In genomic region chr6:30688569-30688968, GRCh38 we compare ENCODE assay signal across 10 cellular contexts. TPM values are rescaled to one million over a fixed set of nuclear protein-coding genes. Genes with fewer than 3 reads are reported as not detected.
DNase-seq lines count a peak whose midpoint lies in the region; ATAC-seq and TF ChIP-seq lines count a peak whose summit lies in the region.
"Had no signal": no experiment of that assay in that cellular context is flagged by ENCODE, and none has a peak within 500 bp of the region (broad histone marks: within the 10 kb centered on the region; RNA-seq: fewer than 3 reads in every experiment).

No MANE protein-coding gene starts in this region.

- H3K36me3 ChIP-seq in heart right ventricle, result no peaks in the 10 kb centered on the region
- H3K36me3 ChIP-seq in lung (ENCODE audit: control insufficient read depth in 2 of 2, insufficient read depth in 2 of 2, low read length in 2 of 2), result peaks cover 0 to 1% of the 10 kb centered on the region in 2 donors
- no peaks in the 10 kb centered on the region for H3K36me3 ChIP-seq in urinary bladder (ENCODE audit: insufficient read depth)

- H3K27me3 ChIP-seq in heart right ventricle (no peaks in the 10 kb centered on the region), lung (ENCODE audit: control insufficient read depth, insufficient read depth) (no peaks in the 10 kb centered on the region)

- TF ChIP-seq CTCF in heart right ventricle (IDR thresholded peaks at IDR 0.05) (no peak), lung (IDR thresholded peaks at IDR 0.05; ENCODE audit: control extremely low read depth, extremely low read depth) (no peak), GM13976 (IDR thresholded peaks at IDR 0.05; ENCODE audit: borderline replicate concordance, control extremely low read depth, extremely low read depth, insufficient read depth, missing control alignments) (no peak)

- H3K4me3 ChIP-seq in heart right ventricle (peak overlapping the region; percentile 44 to 90 (median 80)), lung (no peak overlapping the region), urinary bladder (ENCODE audit: low read depth, low read length) (no peak overlapping the region)

- DNase-seq in heart right ventricle (no peak), Right ventricle myocardium superior (no peak), lung (ENCODE audit: low spot score) (no peak), GM19240 (ENCODE audit: insufficient read length, low spot score) (no peak), DMS153 (lab: John Stamatoyannopoulos, UW) (no peak), GM13976 (ENCODE audit: low spot score) (no peak)
- no peak for DNase-seq in activated naive CD8-positive, alpha-beta T cell treated with anti-CD3 and anti-CD28 coated beads for 36 hours
- DNase-seq: effector CD8-positive, alpha-beta T cell; SW 1271 had no signal

- WGBS in heart right ventricle, 2 donors, result 72 to 84% methylated on average over 9 of the region's 9 CpGs
- 92% methylated on average over 9 of the region's 9 CpGs for WGBS in lung, 2 donors
- 83% methylated on average over 9 of the region's 9 CpGs for WGBS in urinary bladder

- H3K27ac ChIP-seq in heart right ventricle (peak overlapping the region; percentile 94 to 100 (median 98)), lung (ENCODE audit: low read depth in 1 of 2, low read length in 1 of 2) (peak overlapping the region; percentile 95 to 98), urinary bladder (ENCODE audit: low read depth) (peak overlapping the region; percentile 98)

- intact Hi-C loops in heart right ventricle (cut with DNase I), result loop anchor here in 2 of 10 donors (5.0 to 10.0 kb wide), 2 partner anchors 71 to 196 kb away; partner anchors contain the start of genes DDR1 (in 1 of the 2), MRPS18B (in 1 of the 2) and PPP1R10 (in 1 of the 2)
- intact Hi-C loops in Right ventricle myocardium superior (cut with DNase I), result no loop called here

- no peaks in the 10 kb centered on the region for H3K27me3 Mint-ChIP-seq in activated naive CD8-positive, alpha-beta T cell treated with anti-CD3 and anti-CD28 coated beads for 36 hours

- H3K4me1 ChIP-seq in heart right ventricle, result peaks cover 17 to 65% (median 44%) of the 10 kb centered on the region in 9 donors
- H3K4me1 ChIP-seq in lung (ENCODE audit: control insufficient read depth in 2 of 2, insufficient read depth in 2 of 2, low read length in 2 of 2), result peaks cover 0 to 3% of the 10 kb centered on the region in 2 donors
- no peaks in the 10 kb centered on the region for H3K4me1 ChIP-seq in urinary bladder (ENCODE audit: insufficient read depth)

- ATAC-seq in heart right ventricle, result no peak
- ATAC-seq in Right ventricle myocardium superior (ENCODE audit: poor library complexity), result no peak
- no peak for ATAC-seq in lung (ENCODE audit: insufficient read depth, low FRiP score)

- peak overlapping the region; percentile 95 for H3K4me3 Mint-ChIP-seq in activated naive CD8-positive, alpha-beta T cell treated with anti-CD3 and anti-CD28 coated beads for 36 hours

- peak overlapping the region; percentile 22 for H3K27ac Mint-ChIP-seq in activated naive CD8-positive, alpha-beta T cell treated with anti-CD3 and anti-CD28 coated beads for 36 hours

- no peaks in the 10 kb centered on the region for H3K9me3 Mint-ChIP-seq in activated naive CD8-positive, alpha-beta T cell treated with anti-CD3 and anti-CD28 coated beads for 36 hours

- peaks cover 34% of the 10 kb centered on the region for H3K4me1 Mint-ChIP-seq in activated naive CD8-positive, alpha-beta T cell treated with anti-CD3 and anti-CD28 coated beads for 36 hours

- in situ Hi-C loops in GM13976 (cut with MboI; ENCODE audit: low sequenced_read_pairs, unreplicated experiment), result no loop called here

- peaks cover 33% of the 10 kb centered on the region for H3K36me3 Mint-ChIP-seq in activated naive CD8-positive, alpha-beta T cell treated with anti-CD3 and anti-CD28 coated beads for 36 hours

- no peaks in the 10 kb centered on the region for H3K9me3 ChIP-seq in heart right ventricle
- H3K9me3 ChIP-seq in lung (ENCODE audit: control insufficient read depth in 2 of 2, insufficient read depth in 1 of 2, low read length in 1 of 2), result no peaks in the 10 kb centered on the region

RNA-seq across cellular contexts. Expression of gene PPP1R18, which starts 2.1 kb away (rescaled TPM):
- 10 to 100 TPM in 9 of 10 donors, 1 to 10 TPM in 1; 8.2 to 47.7 (median 16.4) TPM for total RNA-seq in heart right ventricle
- 10 to 100 TPM; 24.5 to 35.4 TPM for polyA plus RNA-seq in heart right ventricle
- 13.4 TPM for total RNA-seq in Right ventricle myocardium superior
- 100 to 1,000 TPM; 102 to 106 TPM for total RNA-seq in activated naive CD8-positive, alpha-beta T cell treated with anti-CD3 and anti-CD28 coated beads for 36 hours
- 10 to 100 TPM; 28.2 to 63.9 TPM for total RNA-seq in lung
- polyA plus RNA-seq in lung, result 100 to 1,000 TPM in 1 of 2 donors, 10 to 100 TPM in 1; 69.3 to 155 TPM
- total RNA-seq in urinary bladder, result 32.7 TPM
- polyA plus RNA-seq in urinary bladder, result 81.9 TPM

RNA-seq across cellular contexts. Expression of gene NRM, which starts 2.2 kb away (rescaled TPM):
- total RNA-seq in heart right ventricle (1 to 10 TPM; 1.6 to 7.1 (median 3.1) TPM), Right ventricle myocardium superior (3.2 TPM), lung (10 to 100 TPM in 1 of 2 donors, 1 to 10 TPM in 1; 5.1 to 15.9 TPM), urinary bladder (7.0 TPM)
- polyA plus RNA-seq in heart right ventricle (10 to 100 TPM; 10.4 to 11.6 TPM), lung (10 to 100 TPM; 16.0 to 18.7 TPM), urinary bladder (20.3 TPM)
- total RNA-seq in activated naive CD8-positive, alpha-beta T cell treated with anti-CD3 and anti-CD28 coated beads for 36 hours, result 10 to 100 TPM; 19.7 to 20.2 TPM

RNA-seq across cellular contexts. Expression of gene DHX16, which starts 15.8 kb away (rescaled TPM):
- total RNA-seq in heart right ventricle (10 to 100 TPM; 15.9 to 22.9 (median 20.9) TPM), Right ventricle myocardium superior (20.5 TPM), lung (10 to 100 TPM; 28.7 to 31.7 TPM), urinary bladder (16.8 TPM)
- polyA plus RNA-seq in heart right ventricle (10 to 100 TPM; 27.1 to 28.6 TPM), lung (10 to 100 TPM; 23.4 to 31.4 TPM), urinary bladder (29.5 TPM)
- total RNA-seq in activated naive CD8-positive, alpha-beta T cell treated with anti-CD3 and anti-CD28 coated beads for 36 hours, result 10 to 100 TPM; 40.4 to 42.1 TPM

RNA-seq across cellular contexts. Expression of gene MDC1, which starts 28.5 kb away (rescaled TPM):
- total RNA-seq in heart right ventricle, result 10 to 100 TPM; 15.3 to 21.7 (median 19.5) TPM
- 10 to 100 TPM; 11.2 to 18.1 TPM for polyA plus RNA-seq in heart right ventricle
- total RNA-seq in Right ventricle myocardium superior, result 16.4 TPM
- 10 to 100 TPM; 63.2 to 67.0 TPM for total RNA-seq in activated naive CD8-positive, alpha-beta T cell treated with anti-CD3 and anti-CD28 coated beads for 36 hours
- total RNA-seq in lung, result 10 to 100 TPM; 13.7 to 34.0 TPM
- 10 to 100 TPM in 1 of 2 donors, 1 to 10 TPM in 1; 9.9 to 11.0 TPM for polyA plus RNA-seq in lung
- 9.8 TPM for total RNA-seq in urinary bladder
- 18.3 TPM for polyA plus RNA-seq in urinary bladder

RNA-seq across cellular contexts. Expression of gene TUBB, which starts 31.6 kb away (rescaled TPM):
- 100 to 1,000 TPM; 144 to 437 (median 189) TPM for total RNA-seq in heart right ventricle
- polyA plus RNA-seq in heart right ventricle, result 100 to 1,000 TPM; 156 to 440 TPM
- total RNA-seq in Right ventricle myocardium superior, result 179 TPM
- total RNA-seq in activated naive CD8-positive, alpha-beta T cell treated with anti-CD3 and anti-CD28 coated beads for 36 hours, result 1,000 to 10,000 TPM; 1,515 to 1,538 TPM
- 100 to 1,000 TPM; 292 to 403 TPM for total RNA-seq in lung
- 100 to 1,000 TPM; 171 to 303 TPM for polyA plus RNA-seq in lung
- 376 TPM for total RNA-seq in urinary bladder
- 332 TPM for polyA plus RNA-seq in urinary bladder

Comparison
In these comparisons a context has a peak if more than half of its experiments do, and no peak if none do; other contexts are left out.
1. H3K4me3 ChIP-seq: peak in heart right ventricle (10 of 10); none in lung (single experiment) and urinary bladder (single experiment).
2. Peak in every context shown above with its lines, with median percentiles within 50 percentile points of each other: H3K27ac ChIP-seq.